ENCODE assay signal across 1 cellular context in the genomic region with DNA sequence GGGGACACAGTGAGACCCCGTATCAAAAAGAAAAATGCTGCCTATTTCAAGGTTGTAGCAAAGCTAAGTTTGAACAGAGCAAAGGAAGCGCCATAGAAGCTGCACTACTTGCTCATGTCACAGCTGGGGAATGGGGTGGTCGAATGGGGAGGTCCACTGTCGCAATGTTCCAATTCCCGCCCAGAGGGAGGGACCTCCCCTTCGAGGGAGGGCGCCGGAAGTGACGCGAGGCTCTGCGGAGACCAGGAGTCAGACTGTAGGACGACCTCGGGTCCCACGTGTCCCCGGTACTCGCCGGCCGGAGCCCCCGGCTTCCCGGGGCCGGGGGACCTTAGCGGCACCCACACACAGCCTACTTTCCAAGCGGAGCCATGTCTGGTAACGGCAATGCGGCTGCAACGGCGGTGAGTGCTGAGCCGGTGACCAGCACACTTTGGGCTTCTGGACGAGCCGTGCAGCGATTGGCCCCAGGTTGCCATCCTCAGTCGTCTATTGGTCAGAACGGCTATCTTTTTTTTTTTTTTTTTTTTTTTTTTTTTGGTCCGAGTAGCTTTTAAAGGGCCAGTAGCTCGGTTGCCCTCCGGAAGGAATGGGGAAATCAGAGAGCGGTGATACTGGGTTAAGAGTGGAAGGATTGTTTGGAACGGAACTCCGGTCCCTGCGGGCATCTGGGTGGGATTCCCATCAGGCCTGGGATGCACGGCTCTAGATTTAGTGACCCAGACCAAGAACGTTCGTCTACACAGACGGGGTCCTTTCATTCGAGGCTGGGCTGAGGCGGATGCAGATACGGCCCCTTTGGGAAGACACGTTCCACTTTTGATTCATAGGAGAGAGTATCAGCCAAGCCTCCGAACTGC.
TF ChIP-seq lines count a peak whose summit lies in the region.

HMBS (plus strand) TSS at position 219 of the 860 bp plus-strand sequence; CDS start at position 372, 153 bp downstream.

TF ChIP-seq in HepG2, 621 proteins besides CTCF, POLR2A, EP300 and RAD21 (continued from another document and continues in another):
- 0 out of 4 replicates have a peak, but pooled peaks of 1 of the 2 experiments have one; percentile 19 for TF ChIP-seq ATF4 (CRISPR knock-in tag; IDR thresholded peaks at IDR 0.05)
- TF ChIP-seq RARA (CRISPR knock-in tag; IDR thresholded peaks at IDR 0.05), result no peak
- TF ChIP-seq, protein P1, sequence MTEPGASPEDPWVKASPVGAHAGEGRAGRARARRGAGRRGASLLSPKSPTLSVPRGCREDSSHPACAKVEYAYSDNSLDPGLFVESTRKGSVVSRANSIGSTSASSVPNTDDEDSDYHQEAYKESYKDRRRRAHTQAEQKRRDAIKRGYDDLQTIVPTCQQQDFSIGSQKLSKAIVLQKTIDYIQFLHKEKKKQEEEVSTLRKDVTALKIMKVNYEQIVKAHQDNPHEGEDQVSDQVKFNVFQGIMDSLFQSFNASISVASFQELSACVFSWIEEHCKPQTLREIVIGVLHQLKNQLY (CRISPR knock-in tag; IDR thresholded peaks at IDR 0.05), result no peak
- TF ChIP-seq ZNF878 (CRISPR knock-in tag; IDR thresholded peaks at IDR 0.05), result no peak
- no peak for TF ChIP-seq TOE1 (CRISPR knock-in tag; IDR thresholded peaks at IDR 0.05)
- 0 out of 2 replicates have a peak, but pooled peaks have one; percentile 31 for TF ChIP-seq ZHX1 (CRISPR knock-in tag; IDR thresholded peaks at IDR 0.05; ENCODE audit: low read depth)
- no peak; the same call in 1 of the 2 replicates for TF ChIP-seq SRY (CRISPR knock-in tag; IDR thresholded peaks at IDR 0.05)
- no peak for TF ChIP-seq ZFP37 (CRISPR knock-in tag; IDR thresholded peaks at IDR 0.05; ENCODE audit: borderline replicate concordance)
- peak; percentile 68 for TF ChIP-seq RBM22 (optimal IDR thresholded peaks at IDR 0.05; ENCODE audit: low read length)
- TF ChIP-seq TEAD3 (CRISPR knock-in tag; optimal IDR thresholded peaks at IDR 0.05; ENCODE audit: borderline replicate concordance), result peak; percentile 72
- TF ChIP-seq SP5 (CRISPR knock-in tag; IDR thresholded peaks at IDR 0.05; ENCODE audit: borderline replicate concordance, low read depth), result peak; percentile 72; the same call in 1 of the 2 replicates
- no peak for TF ChIP-seq ZSCAN5A (CRISPR knock-in tag; IDR thresholded peaks at IDR 0.05; ENCODE audit: borderline replicate concordance)
- peak; percentile 60; the same call in 1 of the 2 replicates for TF ChIP-seq ZSCAN21 (CRISPR knock-in tag; IDR thresholded peaks at IDR 0.05; ENCODE audit: borderline replicate concordance)
- no peak for TF ChIP-seq ZFP62 (CRISPR knock-in tag; IDR thresholded peaks at IDR 0.05)
- TF ChIP-seq, protein P2, sequence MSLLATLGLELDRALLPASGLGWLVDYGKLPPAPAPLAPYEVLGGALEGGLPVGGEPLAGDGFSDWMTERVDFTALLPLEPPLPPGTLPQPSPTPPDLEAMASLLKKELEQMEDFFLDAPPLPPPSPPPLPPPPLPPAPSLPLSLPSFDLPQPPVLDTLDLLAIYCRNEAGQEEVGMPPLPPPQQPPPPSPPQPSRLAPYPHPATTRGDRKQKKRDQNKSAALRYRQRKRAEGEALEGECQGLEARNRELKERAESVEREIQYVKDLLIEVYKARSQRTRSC (CRISPR knock-in tag; IDR thresholded peaks at IDR 0.05; ENCODE audit: low read depth), result no peak
- TF ChIP-seq ETV5 (CRISPR knock-in tag; IDR thresholded peaks at IDR 0.05; ENCODE audit: borderline replicate concordance), result peak; percentile 56
- TF ChIP-seq, protein P3, sequence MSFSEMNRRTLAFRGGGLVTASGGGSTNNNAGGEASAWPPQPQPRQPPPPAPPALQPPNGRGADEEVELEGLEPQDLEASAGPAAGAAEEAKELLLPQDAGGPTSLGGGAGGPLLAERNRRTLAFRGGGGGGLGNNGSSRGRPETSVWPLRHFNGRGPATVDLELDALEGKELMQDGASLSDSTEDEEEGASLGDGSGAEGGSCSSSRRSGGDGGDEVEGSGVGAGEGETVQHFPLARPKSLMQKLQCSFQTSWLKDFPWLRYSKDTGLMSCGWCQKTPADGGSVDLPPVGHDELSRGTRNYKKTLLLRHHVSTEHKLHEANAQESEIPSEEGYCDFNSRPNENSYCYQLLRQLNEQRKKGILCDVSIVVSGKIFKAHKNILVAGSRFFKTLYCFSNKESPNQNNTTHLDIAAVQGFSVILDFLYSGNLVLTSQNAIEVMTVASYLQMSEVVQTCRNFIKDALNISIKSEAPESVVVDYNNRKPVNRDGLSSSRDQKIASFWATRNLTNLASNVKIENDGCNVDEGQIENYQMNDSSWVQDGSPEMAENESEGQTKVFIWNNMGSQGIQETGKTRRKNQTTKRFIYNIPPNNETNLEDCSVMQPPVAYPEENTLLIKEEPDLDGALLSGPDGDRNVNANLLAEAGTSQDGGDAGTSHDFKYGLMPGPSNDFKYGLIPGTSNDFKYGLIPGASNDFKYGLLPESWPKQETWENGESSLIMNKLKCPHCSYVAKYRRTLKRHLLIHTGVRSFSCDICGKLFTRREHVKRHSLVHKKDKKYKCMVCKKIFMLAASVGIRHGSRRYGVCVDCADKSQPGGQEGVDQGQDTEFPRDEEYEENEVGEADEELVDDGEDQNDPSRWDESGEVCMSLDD (CRISPR knock-in tag; IDR thresholded peaks at IDR 0.05; ENCODE audit: borderline replicate concordance), result no peak
- no peak for TF ChIP-seq ZNF460 (CRISPR knock-in tag; IDR thresholded peaks at IDR 0.05; ENCODE audit: borderline replicate concordance)
- no peak for TF ChIP-seq SETDB1 (CRISPR knock-in tag; IDR thresholded peaks at IDR 0.05; ENCODE audit: borderline replicate concordance)
- TF ChIP-seq ZNF776 (CRISPR knock-in tag; IDR thresholded peaks at IDR 0.05), result 0 out of 2 replicates have a peak, but pooled peaks have one; percentile 45
- 0 out of 2 replicates have a peak, but pooled peaks have one; percentile 22 for TF ChIP-seq KLF15 (CRISPR knock-in tag; IDR thresholded peaks at IDR 0.05; ENCODE audit: borderline replicate concordance)
- peak; percentile 80 for TF ChIP-seq POLR2AphosphoS5 (IDR thresholded peaks at IDR 0.05; ENCODE audit: low read depth, low read length)
- no peak for TF ChIP-seq PCBP1 (IDR thresholded peaks at IDR 0.05; ENCODE audit: borderline replicate concordance, low read depth, low read length)
- TF ChIP-seq ZNF318 (CRISPR knock-in tag; IDR thresholded peaks at IDR 0.05), result peak; percentile 92
- TF ChIP-seq THYN1 (CRISPR knock-in tag; IDR thresholded peaks at IDR 0.05; ENCODE audit: borderline replicate concordance, low read depth), result no peak
- TF ChIP-seq, protein P4, sequence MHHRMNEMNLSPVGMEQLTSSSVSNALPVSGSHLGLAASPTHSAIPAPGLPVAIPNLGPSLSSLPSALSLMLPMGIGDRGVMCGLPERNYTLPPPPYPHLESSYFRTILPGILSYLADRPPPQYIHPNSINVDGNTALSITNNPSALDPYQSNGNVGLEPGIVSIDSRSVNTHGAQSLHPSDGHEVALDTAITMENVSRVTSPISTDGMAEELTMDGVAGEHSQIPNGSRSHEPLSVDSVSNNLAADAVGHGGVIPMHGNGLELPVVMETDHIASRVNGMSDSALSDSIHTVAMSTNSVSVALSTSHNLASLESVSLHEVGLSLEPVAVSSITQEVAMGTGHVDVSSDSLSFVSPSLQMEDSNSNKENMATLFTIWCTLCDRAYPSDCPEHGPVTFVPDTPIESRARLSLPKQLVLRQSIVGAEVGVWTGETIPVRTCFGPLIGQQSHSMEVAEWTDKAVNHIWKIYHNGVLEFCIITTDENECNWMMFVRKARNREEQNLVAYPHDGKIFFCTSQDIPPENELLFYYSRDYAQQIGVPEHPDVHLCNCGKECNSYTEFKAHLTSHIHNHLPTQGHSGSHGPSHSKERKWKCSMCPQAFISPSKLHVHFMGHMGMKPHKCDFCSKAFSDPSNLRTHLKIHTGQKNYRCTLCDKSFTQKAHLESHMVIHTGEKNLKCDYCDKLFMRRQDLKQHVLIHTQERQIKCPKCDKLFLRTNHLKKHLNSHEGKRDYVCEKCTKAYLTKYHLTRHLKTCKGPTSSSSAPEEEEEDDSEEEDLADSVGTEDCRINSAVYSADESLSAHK (CRISPR knock-in tag; IDR thresholded peaks at IDR 0.05; ENCODE audit: borderline replicate concordance), result no peak
- 0 out of 2 replicates have a peak, but pooled peaks have one; percentile 22 for TF ChIP-seq NFKBIZ (CRISPR knock-in tag; IDR thresholded peaks at IDR 0.05)
- no peak for TF ChIP-seq MAFF (IDR thresholded peaks at IDR 0.05; ENCODE audit: low read depth, low read length)
- no peak for TF ChIP-seq NR3C1 (CRISPR knock-in tag; IDR thresholded peaks at IDR 0.05)
- TF ChIP-seq DRAP1 (CRISPR knock-in tag; IDR thresholded peaks at IDR 0.05), result peak; percentile 66; the same call in 1 of the 2 replicates
